Comparison of ENCODE assay signal across 8 cellular contexts in genomic region chr3:66997560-66998074, GRCh38. TPM values are rescaled to one million over a fixed set of nuclear protein-coding genes. Genes with fewer than 3 reads are reported as not detected.
A peak's percentile ranks its signal among the peaks of the same experiment; 100 is the strongest.
DNase-seq lines count a peak whose midpoint lies in the region; ATAC-seq and TF ChIP-seq lines count a peak whose summit lies in the region.

No MANE protein-coding gene starts in this region.

- peak overlapping the region; percentile 51 to 81 (median 72) for H3K4me2 ChIP-seq in BLaER1 treated with 17β-estradiol and CSF1 and Interleukin-3, amounts not matched to agents 10 nM and 100 nM
- H3K4me2 ChIP-seq in KMS-11, result peak overlapping the region; percentile 82

- H3K27me3 ChIP-seq in BLaER1 treated with 17β-estradiol and CSF1 and Interleukin-3, amounts not matched to agents 10 nM and 100 nM, result no peaks in the 10 kb centered on the region
- H3K27me3 ChIP-seq in KMS-11 (ENCODE audit: insufficient read depth, low read depth), result no peaks in the 10 kb centered on the region

- intact Hi-C loops in mucosa of descending colon (cut with DNase I, micrococcal nuclease), result no loop called here
- intact Hi-C loops in left colon (cut with DNase I, micrococcal nuclease), result no loop called here

- H3K4me3 ChIP-seq in BLaER1 treated with 17β-estradiol and CSF1 and Interleukin-3, amounts not matched to agents 10 nM and 100 nM, result peak overlapping the region in 9 of 10 experiments; percentile 2 to 92 (median 81); a peak in 17 of 20 replicates
- H3K4me3 ChIP-seq in KMS-11 (IDR thresholded peaks at IDR 0.05; ENCODE audit: insufficient read depth, low read depth, low read length) (peak overlapping the region; percentile 18), cardiac fibroblast (replicated peaks in 1 of 2; ENCODE audit: low read depth in 2 of 2, low read length in 2 of 2) (peak overlapping the region; percentile 9 to 62), mucosa of descending colon (peak overlapping the region; percentile 83)

- peaks cover 0 to 8% (median 3%) of the 10 kb centered on the region in 11 experiments; a peak in 15 of 22 replicates for H3K36me3 ChIP-seq in BLaER1 treated with 17β-estradiol and CSF1 and Interleukin-3, amounts not matched to agents 10 nM and 100 nM
- H3K36me3 ChIP-seq in KMS-11 (ENCODE audit: insufficient read depth) (no peaks in the 10 kb centered on the region), mucosa of descending colon (ENCODE audit: low read depth) (no peaks in the 10 kb centered on the region)

- H3K79me2 ChIP-seq in KMS-11 (ENCODE audit: insufficient read depth, low read depth), result no peaks in the 10 kb centered on the region

- H4K20me1 ChIP-seq in BLaER1 treated with 17β-estradiol and CSF1 and Interleukin-3, amounts not matched to agents 10 nM and 100 nM, result peaks cover 0 to 16% (median 0%) of the 10 kb centered on the region in 11 experiments; a peak in 2 of 22 replicates
- no peaks in the 10 kb centered on the region for H4K20me1 ChIP-seq in KMS-11 (ENCODE audit: insufficient read depth)

- peak overlapping the region in 6 of 11 experiments; percentile 3 to 53 (median 22); a peak in 5 of 22 replicates for H3K9ac ChIP-seq in BLaER1 treated with 17β-estradiol and CSF1 and Interleukin-3, amounts not matched to agents 10 nM and 100 nM
- H3K9ac ChIP-seq in KMS-11, result no peak overlapping the region; the same call in 1 of the 2 replicates

- H3K9me3 ChIP-seq in BLaER1 treated with 17β-estradiol and CSF1 and Interleukin-3, amounts not matched to agents 10 nM and 100 nM (replicated peaks in 1 of 11), result no peaks in the 10 kb centered on the region
- H3K9me3 ChIP-seq in mucosa of descending colon, result no peaks in the 10 kb centered on the region

- H3K27ac ChIP-seq in BLaER1 treated with 17β-estradiol and CSF1 and Interleukin-3, amounts not matched to agents 10 nM and 100 nM, result peak overlapping the region in 3 of 11 experiments; percentile 0 to 86 (median 35); a peak in 3 of 22 replicates
- H3K27ac ChIP-seq in KMS-11, result no peak overlapping the region

- ATAC-seq in mucosa of descending colon, result no peak
- ATAC-seq in left colon, result no peak

- peak overlapping the region; percentile 98 for H2AFZ ChIP-seq in KMS-11 (ENCODE audit: low read depth)

- DNase-seq in cardiac fibroblast (ENCODE audit: low read depth in 2 of 2) (peak in 1 of 2 donors; percentile 95), mucosa of descending colon (peak in 1 of 3 donors; percentile 23), NCI-H1092 treated with DMSO at 0.1 percent for 48 hours (lab: John Stamatoyannopoulos, UW) (no peak), iPS-NIHi11 (ENCODE audit: low spot score) (no peak), left colon (no peak), middle frontal gyrus (ENCODE audit: extremely low spot score, low spot score) (no peak)

- no peak for TF ChIP-seq CTCF in KMS-11 (conservative IDR thresholded peaks at IDR 0.05; ENCODE audit: low read depth, low read length)
- no peak for TF ChIP-seq CTCF in cardiac fibroblast (IDR thresholded peaks at IDR 0.05; ENCODE audit: low read depth, low read length)
- no peak for TF ChIP-seq CTCF in mucosa of descending colon (IDR thresholded peaks at IDR 0.05)

- peaks cover 23 to 41% (median 29%) of the 10 kb centered on the region in 10 experiments for H3K4me1 ChIP-seq in BLaER1 treated with 17β-estradiol and CSF1 and Interleukin-3, amounts not matched to agents 10 nM and 100 nM
- peaks cover 10% of the 10 kb centered on the region for H3K4me1 ChIP-seq in KMS-11 (ENCODE audit: low read depth, poor library complexity, severe bottlenecking)
- peaks cover 3% of the 10 kb centered on the region for H3K4me1 ChIP-seq in mucosa of descending colon (ENCODE audit: low read depth)

RNA-seq across cellular contexts. Expression of gene KBTBD8, which starts 0.5 kb away (rescaled TPM):
- total RNA-seq in mucosa of descending colon (1 to 10 TPM; 1.9 to 2.7 (median 2.5) TPM), left colon (1 to 10 TPM; 2.6 to 3.4 TPM)

Comparison
In these comparisons a context has a peak if more than half of its experiments do, and no peak if none do; other contexts are left out.
1. H3K4me3 ChIP-seq: peak in every context shown above with its lines; median percentile 83 in mucosa of descending colon; 81 in BLaER1 treated with 17β-estradiol and CSF1 and Interleukin-3, amounts not matched to agents 10 nM and 100 nM; 36 in cardiac fibroblast; 18 in KMS-11.